In the genomic region with DNA sequence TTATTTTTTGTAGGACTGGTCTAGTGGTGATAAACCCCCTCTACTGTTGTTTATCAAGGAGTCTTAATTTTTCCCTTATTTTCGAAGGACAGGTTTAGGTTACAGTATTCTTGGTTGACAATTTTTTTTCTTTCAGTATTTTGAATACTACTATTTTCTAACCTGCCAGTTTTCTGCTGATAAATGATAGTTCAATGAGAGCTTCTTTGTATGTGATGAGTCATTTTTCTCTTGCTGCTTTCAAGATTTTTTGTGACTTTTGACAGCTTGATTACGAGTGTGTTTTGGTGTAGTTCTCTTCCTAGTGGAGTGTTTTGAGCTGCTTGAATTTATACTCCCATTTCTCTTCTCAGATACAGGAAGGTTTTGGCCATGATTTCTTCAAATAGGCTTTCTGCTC, we compare ENCODE assay signal across 17 cellular contexts.
DNase-seq lines count a peak whose midpoint lies in the region; ATAC-seq, FAIRE-seq and TF ChIP-seq lines count a peak whose summit lies in the region.
"Had no signal": no experiment of that assay in that cellular context is flagged by ENCODE, and none has a peak within 500 bp of the region (broad histone marks: within the 10 kb centered on the region; RNA-seq: fewer than 3 reads in every experiment).

No MANE protein-coding gene starts in this region.

- FAIRE-seq in small intestine (lab: Jason Lieb, UNC): no peak
- FAIRE-seq: GM12892 had no signal

- no peak for TF ChIP-seq CTCF in HEK293 (tag by site-specific recombination; IDR thresholded peaks at IDR 0.05)

- no peaks in the 10 kb centered on the region for H4K20me1 ChIP-seq in GM23248 (ENCODE audit: insufficient read depth)

- no peaks in the 10 kb centered on the region for H3K9me3 ChIP-seq in HEK293 (ENCODE audit: control insufficient read depth, insufficient read depth, low read depth, low read length)
- H3K9me3 ChIP-seq in small intestine (ENCODE audit: control insufficient read depth, low read depth): no peaks in the 10 kb centered on the region
- H3K9me3 ChIP-seq in GM23248 (ENCODE audit: low read depth): no peaks in the 10 kb centered on the region
- H3K9me3 ChIP-seq: Caco-2 had no signal

- peaks cover 43 to 58% of the 10 kb centered on the region in 2 experiments for H3K36me3 ChIP-seq in HEK293 (ENCODE audit: control insufficient read depth in 2 of 2, insufficient read depth in 1 of 2, low read length in 2 of 2)
- H3K36me3 ChIP-seq in small intestine (ENCODE audit: control insufficient read depth in 2 of 2, insufficient read depth in 2 of 2, low read length in 2 of 2): peaks cover 3 to 13% of the 10 kb centered on the region in 2 donors
- peaks cover 31% of the 10 kb centered on the region for H3K36me3 ChIP-seq in GM23248 (ENCODE audit: low read depth)

- DNase-seq in DMS53 (lab: John Stamatoyannopoulos, UW): peak; percentile 9
- no peak for DNase-seq in DMS53 treated with DMSO at 0.1 percent for 48 hours (lab: John Stamatoyannopoulos, UW; ENCODE audit: unreplicated experiment)
- peak; percentile 22 for DNase-seq in OCI-M1 (lab: John Stamatoyannopoulos, UW)
- DNase-seq in erythroblast (lab: John Stamatoyannopoulos, UW): peak; percentile 6 to 20
- no peak for DNase-seq in small intestine
- no peak for DNase-seq in GM23248
- DNase-seq: AML-193; Caco-2; CD8-positive, alpha-beta memory T cell; GOT3; H9; KBM-7 had no signal

- peaks cover 8% of the 10 kb centered on the region; the same call in 1 of the 2 replicates for H3K79me2 ChIP-seq in GM23248 (ENCODE audit: insufficient read depth)

- POLR2A ChIA-PET in HEK293 (lab: Yijun Ruan, JAX): no interaction called here

- H3K4me3 ChIP-seq in HEK293 (ENCODE audit: low read depth, low read length) (no peak overlapping the region), small intestine (ENCODE audit: low read depth in 1 of 2, low read length in 2 of 2) (no peak overlapping the region), GM23248 (no peak overlapping the region)
- H3K4me3 ChIP-seq: BLaER1 had no signal

- H3K9me2 ChIP-seq in GM23248 (ENCODE audit: insufficient read depth): no peaks in the 10 kb centered on the region

- H3F3A ChIP-seq in GM23248 (ENCODE audit: insufficient read depth): peaks cover 17% of the 10 kb centered on the region

- H3K27ac ChIP-seq in HEK293 (ENCODE audit: extremely low read depth, low read depth, low read length): no peak overlapping the region
- no peak overlapping the region for H3K27ac ChIP-seq in small intestine (ENCODE audit: low read depth in 1 of 2, low read length in 1 of 2)
- H3K27ac ChIP-seq in GM23248: no peak overlapping the region
- H3K27ac ChIP-seq: 22Rv1, BLaER1 had no signal

- H3K4me1 ChIP-seq in HEK293 (ENCODE audit: control insufficient read depth, insufficient read depth, low read length): no peaks in the 10 kb centered on the region
- no peaks in the 10 kb centered on the region for H3K4me1 ChIP-seq in small intestine (ENCODE audit: control insufficient read depth in 2 of 2, insufficient read depth in 1 of 2, low read depth in 1 of 2, low read length in 1 of 2)
- peaks cover 16% of the 10 kb centered on the region for H3K4me1 ChIP-seq in GM23248 (ENCODE audit: insufficient read depth)
- H3K4me1 ChIP-seq: BLaER1 had no signal

- ATAC-seq in GM21423 (IDR thresholded peaks at IDR 0.05; ENCODE audit: unreplicated experiment): no peak

- no peak overlapping the region for H3K9ac ChIP-seq in GM23248
- H3K9ac ChIP-seq: BLaER1 had no signal

- no peaks in the 10 kb centered on the region for H3K27me3 ChIP-seq in small intestine (ENCODE audit: control insufficient read depth in 2 of 2, insufficient read depth in 2 of 2, low read length in 2 of 2)
- H3K27me3 ChIP-seq in GM23248 (replicated peaks; ENCODE audit: insufficient read depth): no peaks in the 10 kb centered on the region
- H3K27me3 ChIP-seq: BLaER1 had no signal

- H3K4me2 ChIP-seq in GM23248 (ENCODE audit: unreplicated experiment): no peak overlapping the region
- H3K4me2 ChIP-seq: BLaER1 had no signal

- WGBS in small intestine, 3 donors: 94 to 99% (median 98%) methylated on average over 2 of the region's 2 CpGs
- WGBS in GM23248 (ENCODE audit: low coverage in 1 of 2, low lambda C conversion rate in 2 of 2, missing lambda C conversion rate in 2 of 2), 2 experiments: 94 to 99% methylated on average over 2 of the region's 2 CpGs

- in situ Hi-C loops in GM23248 (cut with MboI): no loop called here

- H2AFZ ChIP-seq in GM23248: no peak overlapping the region

- CTCF ChIA-PET in HEK293 (lab: Yijun Ruan, JAX): interaction anchor here (0.6 to 2.8 kb wide), 21 partner anchors 8 to 280 kb away, joined by 3 to 33 read pairs (median 5); no protein-coding TSS in a partner anchor

- no peak for TF ChIP-seq POLR2A in erythroblast (IDR thresholded peaks at IDR 0.05; ENCODE audit: low read length)

TF ChIP-seq in HEK293, 187 proteins besides CTCF, POLR2A, EP300 and RAD21:
- TF ChIP-seq SETDB1 (IDR thresholded peaks at IDR 0.05; ENCODE audit: insufficient read length, low read length) (peak; percentile 100), TRIM28 (IDR thresholded peaks at IDR 0.05; ENCODE audit: borderline replicate concordance, low read length) (peak; percentile 90; the same call in 1 of the 2 replicates), ZFHX2 (tag by site-specific recombination; conservative IDR thresholded peaks at IDR 0.05) (no peak)

Comparison
In these comparisons a context has a peak if more than half of its experiments do, and no peak if none do; other contexts are left out.
1. DNase-seq: peak in DMS53 (single experiment), OCI-M1 (single experiment) and erythroblast (2 of 2); none in DMS53 treated with DMSO at 0.1 percent for 48 hours (single experiment), small intestine (single experiment) and GM23248 (single experiment).